ENCODE assay signal across 14 cellular contexts in the genomic region with DNA sequence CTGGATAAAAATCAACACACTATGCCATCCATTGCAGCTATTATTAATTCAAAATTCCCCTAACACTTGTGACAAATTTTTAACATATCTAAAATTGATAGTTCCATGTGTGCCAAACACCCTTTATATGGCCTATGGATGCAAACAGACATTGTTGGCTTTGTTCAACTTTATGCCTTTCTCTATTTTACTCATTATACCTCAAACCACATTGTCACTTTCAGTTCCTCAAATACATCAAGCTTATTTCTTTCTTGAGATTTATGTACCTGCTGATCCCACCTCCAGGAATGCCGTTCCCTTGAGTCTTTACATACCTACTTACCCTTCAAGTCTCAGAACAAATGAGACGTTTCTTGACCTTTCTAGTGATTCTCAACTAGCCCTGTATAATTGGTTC.
A peak's percentile ranks its signal among the peaks of the same experiment; 100 is the strongest.
DNase-seq lines count a peak whose midpoint lies in the region; ATAC-seq, FAIRE-seq and TF ChIP-seq lines count a peak whose summit lies in the region.
"Had no signal": no experiment of that assay in that cellular context is flagged by ENCODE, and none has a peak within 500 bp of the region (broad histone marks: within the 10 kb centered on the region; RNA-seq: fewer than 3 reads in every experiment).

No MANE protein-coding gene starts in this region.

- no peak overlapping the region for H3K4me3 ChIP-seq in BE2C (ENCODE audit: low read depth, low read length)
- H3K4me3 ChIP-seq: SK-N-MC had no signal

- no peaks in the 10 kb centered on the region for H3K9me3 ChIP-seq in BE2C

- H3K36me3 ChIP-seq in BE2C = no peaks in the 10 kb centered on the region

- no peak for TF ChIP-seq CTCF in BE2C (IDR thresholded peaks at IDR 0.05; ENCODE audit: low read depth, low read length)

- peak; percentile 24 for FAIRE-seq in GM12892 (lab: Jason Lieb, UNC)

- TF ChIP-seq POLR2A in GM12892 (IDR thresholded peaks at IDR 0.05; ENCODE audit: low read depth, low read length) = no peak

- ATAC-seq in GM19395 (IDR thresholded peaks at IDR 0.05; ENCODE audit: unreplicated experiment) (peak; percentile 99), HG02678 (IDR thresholded peaks at IDR 0.05; ENCODE audit: unreplicated experiment) (peak; percentile 90), HG03378 (IDR thresholded peaks at IDR 0.05; ENCODE audit: unreplicated experiment) (peak; percentile 99)

- DNase-seq in GM12892 (ENCODE audit: insufficient read length) = no peak
- no peak for DNase-seq in stimulated activated CD4-positive, alpha-beta T cell treated with anti-CD3 and anti-CD28 coated beads, Interleukin-4, amount 100 ng/mL, for 1 hour
- no peak for DNase-seq in BE2C
- no peak for DNase-seq in HuH-7 (ENCODE audit: low spot score)
- no peak for DNase-seq in NK-92 (lab: John Stamatoyannopoulos, UW; ENCODE audit: unreplicated experiment)
- DNase-seq: activated effector memory CD4-positive, alpha-beta T cell treated with anti-CD3 and anti-CD28 coated beads, Interleukin-2, amount 50 U/mL, for 16 hours; DND-41; H7; naive B cell; NCI-H524 had no signal

- no peaks in the 10 kb centered on the region for H3K4me1 ChIP-seq in BE2C

- no peaks in the 10 kb centered on the region for H3K27me3 ChIP-seq in BE2C
